Comparison of ENCODE assay signal across 24 cellular contexts in genomic region chr6:47512872-47513271, GRCh38.
"Had no signal": no experiment of that assay in that cellular context is flagged by ENCODE, and none has a peak within 500 bp of the region (broad histone marks: within the 10 kb centered on the region; RNA-seq: fewer than 3 reads in every experiment).

No MANE protein-coding gene starts in this region.

- H3K4me1 ChIP-seq: left lung, right atrium auricular region had no signal

- H3K9me3 Mint-ChIP-seq: activated naive CD4-positive, alpha-beta T cell treated with anti-CD3 and anti-CD28 coated beads, Interleukin-2, amount 50 U/mL, for 24 hours; natural killer cell treated with Interleukin-12 subunit alpha and Interleukin-12 subunit beta and Interleukin-15 and Interleukin-18, amount 100 ng/mL, for 72 hours had no signal

- H3K27ac Mint-ChIP-seq: activated CD4-positive, alpha-beta memory T cell treated with anti-CD3 and anti-CD28 coated beads, Interleukin-2, amount 10 ng/mL, durations not matched to agents 7 days and 5 days; activated naive CD4-positive, alpha-beta T cell treated with anti-CD3 and anti-CD28 coated beads, Interleukin-2, amount 50 U/mL, for 24 hours; brain; memory B cell; natural killer cell treated with Interleukin-12 subunit alpha and Interleukin-12 subunit beta and Interleukin-15 and Interleukin-18, amount 100 ng/mL, for 72 hours had no signal

- ATAC-seq: esophagus mucosa; left lung; natural killer cell treated with Interleukin-12 subunit alpha and Interleukin-12 subunit beta and Interleukin-15 and Interleukin-18, amount 100 ng/mL, for 72 hours had no signal

- H3K4me1 Mint-ChIP-seq: brain had no signal

- H3K27me3 Mint-ChIP-seq: activated CD4-positive, alpha-beta memory T cell treated with anti-CD3 and anti-CD28 coated beads, Interleukin-2, amount 10 ng/mL, durations not matched to agents 7 days and 5 days; activated naive CD4-positive, alpha-beta T cell treated with anti-CD3 and anti-CD28 coated beads, Interleukin-2, amount 50 U/mL, for 24 hours; brain; memory B cell; natural killer cell treated with Interleukin-12 subunit alpha and Interleukin-12 subunit beta and Interleukin-15 and Interleukin-18, amount 100 ng/mL, for 72 hours had no signal

- H3K36me3 ChIP-seq: right atrium auricular region had no signal

- H3K4me3 Mint-ChIP-seq: activated CD4-positive, alpha-beta memory T cell treated with anti-CD3 and anti-CD28 coated beads, Interleukin-2, amount 10 ng/mL, durations not matched to agents 7 days and 5 days; activated naive CD4-positive, alpha-beta T cell treated with anti-CD3 and anti-CD28 coated beads, Interleukin-2, amount 50 U/mL, for 24 hours; brain; memory B cell; natural killer cell treated with Interleukin-12 subunit alpha and Interleukin-12 subunit beta and Interleukin-15 and Interleukin-18, amount 100 ng/mL, for 72 hours had no signal

- H3K27ac ChIP-seq: coronary artery, left lung, right atrium auricular region, skin epidermis, transverse colon had no signal

- FAIRE-seq: keratinocyte had no signal

- DNase-seq: activated CD4-positive, alpha-beta memory T cell treated with anti-CD3 and anti-CD28 coated beads, Interleukin-2, amount 10 ng/mL, durations not matched to agents 7 days and 5 days; activated CD4-positive, alpha-beta T cell treated with anti-CD3 and anti-CD28 coated beads for 4 hours; activated effector memory CD4-positive, alpha-beta T cell treated with anti-CD3 and anti-CD28 coated beads, Interleukin-2, amount 50 U/mL, for 16 hours; activated T-cell treated with anti-CD3 and anti-CD28 coated beads, Interleukin-2, amount 50 U/mL, for 48 hours; amygdala; central memory CD4-positive, alpha-beta T cell; foreskin fibroblast; hippocampal formation; left lung; posterior cingulate gyrus; stimulated activated CD4-positive, alpha-beta T cell treated with anti-CD3 and anti-CD28 coated beads, Interleukin-15, amount 100 ng/mL, for 24 hours; stimulated activated CD4-positive, alpha-beta T cell treated with anti-CD3 and anti-CD28 coated beads, Interleukin-4, amount 100 ng/mL, for 1 hour; stimulated activated naive CD4-positive, alpha-beta T cell treated with Interleukin-2 at 50 U/mL for 16 hours; substantia nigra; transverse colon had no signal

- H3K27me3 ChIP-seq: left lung, right atrium auricular region, transverse colon had no signal

- H3K4me3 ChIP-seq: coronary artery, left lung, right atrium auricular region, skin epidermis, transverse colon had no signal
